In genomic region chr17:75289122-75289831, GRCh38 we compare ENCODE assay signal across 1 cellular context.
TF ChIP-seq lines count a peak whose summit lies in the region.

Gene SLC25A19 (minus strand): TSS chr17:75289433. CDS start chr17:75286764, 2,669 bp downstream.

TF ChIP-seq in K562, 482 proteins besides CTCF, POLR2A, EP300 and RAD21 (continued from another document and continues in another):
- TF ChIP-seq REST (CRISPR knock-in tag; IDR thresholded peaks at IDR 0.05; ENCODE audit: low read depth) (0 out of 2 replicates have a peak, but pooled peaks have one; percentile 47), ESRRA (IDR thresholded peaks at IDR 0.05; ENCODE audit: borderline replicate concordance, low read depth) (peak; percentile 91), FOXP4 (CRISPR knock-in tag; IDR thresholded peaks at IDR 0.05; ENCODE audit: borderline replicate concordance) (no peak), E2F5 (CRISPR knock-in tag; IDR thresholded peaks at IDR 0.05) (no peak), ZBTB33 (CRISPR knock-in tag; IDR thresholded peaks at IDR 0.05) (no peak), SMAD1 (IDR thresholded peaks at IDR 0.05; ENCODE audit: low read depth, low read length, partially characterized antibody) (no peak), ZBTB9 (CRISPR knock-in tag; IDR thresholded peaks at IDR 0.05) (no peak), TFE3 (CRISPR knock-in tag; IDR thresholded peaks at IDR 0.05) (no peak), JUN (IDR thresholded peaks at IDR 0.05; ENCODE audit: borderline replicate concordance, low read depth, low read length) (no peak), JUN (CRISPR knock-in tag; IDR thresholded peaks at IDR 0.05; ENCODE audit: borderline replicate concordance) (no peak), ZNF764 (CRISPR knock-in tag; IDR thresholded peaks at IDR 0.05; ENCODE audit: low read depth) (no peak), ZNF644 (tag; IDR thresholded peaks at IDR 0.05; ENCODE audit: low read depth) (no peak; the same call in 1 of the 2 replicates), SNIP1 (IDR thresholded peaks at IDR 0.05; ENCODE audit: low read depth) (no peak), FOXK2 (conservative IDR thresholded peaks at IDR 0.05 in 1 of 2, IDR thresholded peaks at IDR 0.05 in 1 of 2; ENCODE audit: low read depth in 2 of 2) (no peak; a peak in 2 of 4 replicates), ZNF224 (CRISPR knock-in tag; IDR thresholded peaks at IDR 0.05) (no peak), PTRF (tag; IDR thresholded peaks at IDR 0.05) (no peak), MAFG (tag; conservative IDR thresholded peaks at IDR 0.05) (no peak), CAMTA2 (CRISPR knock-in tag; conservative IDR thresholded peaks at IDR 0.05) (no peak), NFRKB (IDR thresholded peaks at IDR 0.05; ENCODE audit: low read depth) (no peak), MAX (CRISPR knock-in tag; IDR thresholded peaks at IDR 0.05) (peak; percentile 91), NEUROD1 (IDR thresholded peaks at IDR 0.05; ENCODE audit: borderline replicate concordance, low read depth, low read length, partially characterized antibody) (peak; percentile 46), ZC3H11A (IDR thresholded peaks at IDR 0.05; ENCODE audit: low read depth, low read length) (no peak), MBD2 (IDR thresholded peaks at IDR 0.05; ENCODE audit: borderline replicate concordance, low read depth) (peak; percentile 98), FOS (IDR thresholded peaks at IDR 0.05; ENCODE audit: extremely low read depth, insufficient read length) (peak; percentile 95), HDAC1 (IDR thresholded peaks at IDR 0.05) (peak in 1 of 2 experiments; percentile 94; a peak in 2 of 4 replicates), RB1 (IDR thresholded peaks at IDR 0.05; ENCODE audit: low read depth) (peak; percentile 48; the same call in 1 of the 2 replicates), ZNF444 (CRISPR knock-in tag; IDR thresholded peaks at IDR 0.05) (no peak), CCNT2 (IDR thresholded peaks at IDR 0.05; ENCODE audit: borderline replicate concordance, extremely low read depth, insufficient read length, low read depth, low read length) (peak; percentile 70), ZNF217 (CRISPR knock-in tag; IDR thresholded peaks at IDR 0.05) (no peak), HNRNPLL (IDR thresholded peaks at IDR 0.05; ENCODE audit: low read depth, low read length, poor library complexity, severe bottlenecking) (peak; percentile 76), HCFC1 (IDR thresholded peaks at IDR 0.05; ENCODE audit: low read depth, low read length) (peak; percentile 100), MBD1 (CRISPR knock-in tag; IDR thresholded peaks at IDR 0.05) (no peak), MTA3 (IDR thresholded peaks at IDR 0.05; ENCODE audit: borderline replicate concordance) (peak; percentile 87), ELF2 (CRISPR knock-in tag; IDR thresholded peaks at IDR 0.05) (no peak), GTF2E2 (tag; IDR thresholded peaks at IDR 0.05) (no peak), SIN3B (IDR thresholded peaks at IDR 0.05; ENCODE audit: low read depth) (no peak), KLF10 (CRISPR knock-in tag; IDR thresholded peaks at IDR 0.05) (no peak), CTBP1 (IDR thresholded peaks at IDR 0.05; ENCODE audit: borderline replicate concordance) (peak; percentile 50), NBN (IDR thresholded peaks at IDR 0.05; ENCODE audit: low read depth) (no peak), ZNF57 (CRISPR knock-in tag; IDR thresholded peaks at IDR 0.05) (0 out of 2 replicates have a peak, but pooled peaks have one; percentile 26), SMAD2 (IDR thresholded peaks at IDR 0.05; ENCODE audit: low read depth, low read length) (no peak), TCF7 (IDR thresholded peaks at IDR 0.05; ENCODE audit: borderline replicate concordance) (no peak), UBTF (IDR thresholded peaks at IDR 0.05; ENCODE audit: borderline replicate concordance in 1 of 2, low read depth in 2 of 2, low read length in 2 of 2) (0 out of 4 replicates have a peak, but pooled peaks of 1 of the 2 experiments have one; percentile 20), TBP (optimal IDR thresholded peaks at IDR 0.05; ENCODE audit: low read depth, low read length) (peak; percentile 73), KAT2B (IDR thresholded peaks at IDR 0.05; ENCODE audit: low read depth, low read length) (no peak), MAFK (IDR thresholded peaks at IDR 0.05; ENCODE audit: low read length) (peak; percentile 33), KAT8 (IDR thresholded peaks at IDR 0.05; ENCODE audit: low read depth) (no peak), NFXL1 (CRISPR knock-in tag; IDR thresholded peaks at IDR 0.05) (no peak), KLF1 (tag; IDR thresholded peaks at IDR 0.05) (peak; percentile 19; the same call in 1 of the 2 replicates), ELF1 (tag; IDR thresholded peaks at IDR 0.05) (no peak; the same call in 1 of the 2 replicates), MYBL2 (IDR thresholded peaks at IDR 0.05; ENCODE audit: low read depth) (no peak), MYBL2 (CRISPR knock-in tag; IDR thresholded peaks at IDR 0.05; ENCODE audit: borderline replicate concordance) (no peak), SMARCA5 (IDR thresholded peaks at IDR 0.05) (no peak), RUNX1 (IDR thresholded peaks at IDR 0.05; ENCODE audit: low read depth) (no peak), LARP7 (IDR thresholded peaks at IDR 0.05) (no peak), EZH2 (IDR thresholded peaks at IDR 0.05; ENCODE audit: borderline replicate concordance, low read depth, low read length) (no peak), ZKSCAN3 (CRISPR knock-in tag; IDR thresholded peaks at IDR 0.05) (no peak), SUPT5H (IDR thresholded peaks at IDR 0.05) (peak; percentile 88), PPARD (CRISPR knock-in tag; IDR thresholded peaks at IDR 0.05) (no peak), MAZ (CRISPR knock-in tag; conservative IDR thresholded peaks at IDR 0.05 in 1 of 2, IDR thresholded peaks at IDR 0.05 in 1 of 2) (peak; percentile 52 to 63), ESRRB (CRISPR knock-in tag; IDR thresholded peaks at IDR 0.05; ENCODE audit: borderline replicate concordance) (no peak)
